ENCODE assay signal across 12 cellular contexts in the genomic region with DNA sequence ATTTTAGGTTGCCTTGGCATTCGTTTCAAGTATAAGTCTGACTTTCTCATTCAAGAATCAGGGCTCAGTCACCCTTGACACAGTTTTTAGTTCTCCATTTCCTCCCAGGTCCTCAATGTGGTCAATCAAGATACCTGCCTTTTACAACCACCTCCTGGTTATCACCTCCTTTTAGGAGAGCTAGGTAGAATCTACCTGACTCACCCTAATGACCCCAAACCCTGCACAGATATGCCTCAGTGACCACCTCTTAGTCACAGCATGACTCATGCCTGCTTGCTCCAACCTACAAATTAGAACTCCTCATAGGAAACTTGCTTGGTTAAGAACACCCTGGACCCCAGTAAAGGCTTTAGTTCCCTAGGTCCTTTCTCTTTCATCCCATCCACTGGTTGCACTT. TPM values are rescaled to one million over a fixed set of nuclear protein-coding genes. Genes with fewer than 3 reads are reported as not detected.
A peak's percentile ranks its signal among the peaks of the same experiment; 100 is the strongest.
DNase-seq lines count a peak whose midpoint lies in the region; ATAC-seq and TF ChIP-seq lines count a peak whose summit lies in the region.
"Had no signal": no experiment of that assay in that cellular context is flagged by ENCODE, and none has a peak within 500 bp of the region (broad histone marks: within the 10 kb centered on the region; RNA-seq: fewer than 3 reads in every experiment).

No MANE protein-coding gene starts in this region.

- no peaks in the 10 kb centered on the region for H3K27me3 ChIP-seq in breast epithelium
- H3K27me3 ChIP-seq in brain microvascular endothelial cell (replicated peaks) = no peaks in the 10 kb centered on the region
- H3K27me3 ChIP-seq: ascending aorta, thyroid gland had no signal

- no peak for TF ChIP-seq POLR2A in breast epithelium (IDR thresholded peaks at IDR 0.05)

- no peaks in the 10 kb centered on the region for H3K9me3 ChIP-seq in breast epithelium
- H3K9me3 ChIP-seq: thyroid gland had no signal

- H3K36me3 ChIP-seq in breast epithelium (no peaks in the 10 kb centered on the region), brain microvascular endothelial cell (replicated peaks) (no peaks in the 10 kb centered on the region)
- H3K36me3 ChIP-seq: ascending aorta, thyroid gland had no signal

- no peak overlapping the region for H3K4me3 Mint-ChIP-seq in MCF 10A (ENCODE audit: unreplicated experiment)
- H3K4me3 Mint-ChIP-seq: T-helper 1 cell treated with Interleukin-12 subunit alpha and Interleukin-12 subunit beta and Interleukin-4 antibody, amounts not matched to agents 30 μg/mL and 1 μg/mL, for 36 hours had no signal

- in situ Hi-C loops in brain microvascular endothelial cell (cut with HindIII; ENCODE audit: low pct_ligation_motif_present, low sequenced_read_pairs) = no loop called here

- H3K4me1 Mint-ChIP-seq in MCF 10A (ENCODE audit: insufficient read depth, unreplicated experiment) = peaks cover 27% of the 10 kb centered on the region

- H3K27ac Mint-ChIP-seq in MCF 10A (ENCODE audit: low read depth, unreplicated experiment) = no peak overlapping the region
- H3K27ac Mint-ChIP-seq: T-helper 1 cell treated with Interleukin-12 subunit alpha and Interleukin-12 subunit beta and Interleukin-4 antibody, amounts not matched to agents 30 μg/mL and 1 μg/mL, for 36 hours had no signal

- no peaks in the 10 kb centered on the region for H3K9me3 Mint-ChIP-seq in MCF 10A (ENCODE audit: unreplicated experiment)
- H3K9me3 Mint-ChIP-seq: T-helper 1 cell treated with Interleukin-12 subunit alpha and Interleukin-12 subunit beta and Interleukin-4 antibody, amounts not matched to agents 30 μg/mL and 1 μg/mL, for 36 hours had no signal

- POLR2A ChIA-PET in MCF 10A (lab: Yijun Ruan, JAX) (no interaction called here), HEK293T (lab: Yijun Ruan, JAX) (no interaction called here)

- peak; percentile 76 for DNase-seq in MCF 10A (ENCODE audit: unreplicated experiment)
- DNase-seq in breast epithelium (ENCODE audit: low spot score in 2 of 2) = no peak
- peak; percentile 72 for DNase-seq in HT1080 (ENCODE audit: low read depth)
- peak; percentile 20 for DNase-seq in brain microvascular endothelial cell
- DNase-seq in stimulated activated naive CD8-positive, alpha-beta T cell treated with anti-CD3 and anti-CD28 coated beads, Interleukin-15, Interleukin-2, amounts not matched to agents 100 U/mL and 50 U/mL, for 24 hours = no peak
- DNase-seq in ureter (ENCODE audit: low spot score) = no peak
- no peak for DNase-seq in sciatic nerve (ENCODE audit: low spot score)
- no peak for DNase-seq in HEK293T (ENCODE audit: extremely low spot score)
- DNase-seq: AML-193, thyroid gland had no signal

- H3K4me3 ChIP-seq in breast epithelium (no peak overlapping the region), brain microvascular endothelial cell (ENCODE audit: low read depth, low read length) (no peak overlapping the region)
- H3K4me3 ChIP-seq: ascending aorta, thyroid gland had no signal

- H3K27me3 Mint-ChIP-seq in MCF 10A (ENCODE audit: insufficient read depth, unreplicated experiment) = no peaks in the 10 kb centered on the region

- H3K36me3 Mint-ChIP-seq in MCF 10A (ENCODE audit: insufficient read depth, unreplicated experiment) = no peaks in the 10 kb centered on the region

- no TSS peak for BruUV-seq in MCF 10A (replicated peaks; lab: Mats Ljungman, UMichigan)

- TF ChIP-seq CTCF in MCF 10A (IDR thresholded peaks at IDR 0.05; ENCODE audit: unreplicated experiment) (no peak), breast epithelium (IDR thresholded peaks at IDR 0.05) (no peak), brain microvascular endothelial cell (IDR thresholded peaks at IDR 0.05; ENCODE audit: low read depth, low read length, missing control alignments) (no peak)

- CTCF ChIA-PET in MCF 10A (lab: Yijun Ruan, JAX) (no interaction called here), HEK293T (lab: Yijun Ruan, JAX) (no interaction called here)

- intact Hi-C loops in MCF 10A (cut with micrococcal nuclease) = no loop called here
- intact Hi-C loops in breast epithelium (cut with DNase I; ENCODE audit: low total_unique reads) = no loop called here
- intact Hi-C loops in sciatic nerve (cut with DNase I) = no loop called here

- peak; percentile 73 for ATAC-seq in stimulated activated naive CD8-positive, alpha-beta T cell treated with anti-CD3 and anti-CD28 coated beads, Interleukin-15, Interleukin-2, amounts not matched to agents 100 U/mL and 50 U/mL, for 24 hours
- ATAC-seq in sciatic nerve = no peak

- no peaks in the 10 kb centered on the region for H3K4me1 ChIP-seq in breast epithelium
- H3K4me1 ChIP-seq: ascending aorta had no signal

- H3K27ac ChIP-seq in breast epithelium (no peak overlapping the region), brain microvascular endothelial cell (no peak overlapping the region)
- H3K27ac ChIP-seq: ascending aorta, thyroid gland had no signal

TF ChIP-seq in HEK293T, 16 proteins besides CTCF, POLR2A, EP300 and RAD21:
- no peak for TF ChIP-seq L3MBTL2 (conservative IDR thresholded peaks at IDR 0.05)
- no peak for TF ChIP-seq CTBP1 (IDR thresholded peaks at IDR 0.05; ENCODE audit: borderline replicate concordance)
- TF ChIP-seq ZNF384 (IDR thresholded peaks at IDR 0.05) = no peak
- no peak for TF ChIP-seq ARNT (IDR thresholded peaks at IDR 0.05)
- no peak for TF ChIP-seq SUZ12 (IDR thresholded peaks at IDR 0.05)
- TF ChIP-seq NFRKB (IDR thresholded peaks at IDR 0.05) = no peak
- TF ChIP-seq ELF4 (IDR thresholded peaks at IDR 0.05) = no peak
- TF ChIP-seq LEF1 (IDR thresholded peaks at IDR 0.05; ENCODE audit: borderline replicate concordance) = no peak
- TF ChIP-seq BHLHE40 (IDR thresholded peaks at IDR 0.05; ENCODE audit: borderline replicate concordance) = no peak
- TF ChIP-seq TARDBP (IDR thresholded peaks at IDR 0.05) = no peak
- no peak for TF ChIP-seq FOXA1 (IDR thresholded peaks at IDR 0.05)
- no peak for TF ChIP-seq FOXK2 (IDR thresholded peaks at IDR 0.05)
- TF ChIP-seq FOXM1 (IDR thresholded peaks at IDR 0.05; ENCODE audit: borderline replicate concordance) = no peak
- TF ChIP-seq SP1 (IDR thresholded peaks at IDR 0.05) = no peak
- TF ChIP-seq HDGF (IDR thresholded peaks at IDR 0.05; ENCODE audit: borderline replicate concordance) = no peak
- TF ChIP-seq, protein P1, sequence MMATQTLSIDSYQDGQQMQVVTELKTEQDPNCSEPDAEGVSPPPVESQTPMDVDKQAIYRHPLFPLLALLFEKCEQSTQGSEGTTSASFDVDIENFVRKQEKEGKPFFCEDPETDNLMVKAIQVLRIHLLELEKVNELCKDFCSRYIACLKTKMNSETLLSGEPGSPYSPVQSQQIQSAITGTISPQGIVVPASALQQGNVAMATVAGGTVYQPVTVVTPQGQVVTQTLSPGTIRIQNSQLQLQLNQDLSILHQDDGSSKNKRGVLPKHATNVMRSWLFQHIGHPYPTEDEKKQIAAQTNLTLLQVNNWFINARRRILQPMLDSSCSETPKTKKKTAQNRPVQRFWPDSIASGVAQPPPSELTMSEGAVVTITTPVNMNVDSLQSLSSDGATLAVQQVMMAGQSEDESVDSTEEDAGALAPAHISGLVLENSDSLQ (IDR thresholded peaks at IDR 0.05) = no peak

RNA-seq across cellular contexts. Expression of gene DMXL2, which starts 22.5 kb away (rescaled TPM):
- total RNA-seq in MCF 10A (2022) = 13.6 and 21.6 TPM in 2 replicates
- 10 to 100 TPM; 28.5 to 73.9 (median 36.4) TPM for total RNA-seq in breast epithelium
- total RNA-seq in HT1080 (2014; rRNA removed; shearing (Covaris generic)) = 9.6 and 10.7 TPM in 2 replicates
- 5.1 and 6.8 TPM in 2 replicates for polyA plus RNA-seq in HT1080 (2015; cell fraction: cytosol; rRNA removed)
- 97.8 and 108 TPM in 2 replicates for polyA plus RNA-seq in HT1080 (2015; cell fraction: nucleus; rRNA removed)
- total RNA-seq in ureter = 43.5 TPM
- total RNA-seq in sciatic nerve = 39.3 TPM

Comparison
In these comparisons a context has a peak if more than half of its experiments do, and no peak if none do; other contexts are left out.
1. DNase-seq: peak in MCF 10A (single experiment), HT1080 (single experiment) and brain microvascular endothelial cell (single experiment); none in breast epithelium (0 of 2), stimulated activated naive CD8-positive, alpha-beta T cell treated with anti-CD3 and anti-CD28 coated beads, Interleukin-15, Interleukin-2, amounts not matched to agents 100 U/mL and 50 U/mL, for 24 hours (single experiment), ureter (single experiment), sciatic nerve (single experiment) and HEK293T (single experiment).